ENCODE assay signal across 1 cellular context in the genomic region with DNA sequence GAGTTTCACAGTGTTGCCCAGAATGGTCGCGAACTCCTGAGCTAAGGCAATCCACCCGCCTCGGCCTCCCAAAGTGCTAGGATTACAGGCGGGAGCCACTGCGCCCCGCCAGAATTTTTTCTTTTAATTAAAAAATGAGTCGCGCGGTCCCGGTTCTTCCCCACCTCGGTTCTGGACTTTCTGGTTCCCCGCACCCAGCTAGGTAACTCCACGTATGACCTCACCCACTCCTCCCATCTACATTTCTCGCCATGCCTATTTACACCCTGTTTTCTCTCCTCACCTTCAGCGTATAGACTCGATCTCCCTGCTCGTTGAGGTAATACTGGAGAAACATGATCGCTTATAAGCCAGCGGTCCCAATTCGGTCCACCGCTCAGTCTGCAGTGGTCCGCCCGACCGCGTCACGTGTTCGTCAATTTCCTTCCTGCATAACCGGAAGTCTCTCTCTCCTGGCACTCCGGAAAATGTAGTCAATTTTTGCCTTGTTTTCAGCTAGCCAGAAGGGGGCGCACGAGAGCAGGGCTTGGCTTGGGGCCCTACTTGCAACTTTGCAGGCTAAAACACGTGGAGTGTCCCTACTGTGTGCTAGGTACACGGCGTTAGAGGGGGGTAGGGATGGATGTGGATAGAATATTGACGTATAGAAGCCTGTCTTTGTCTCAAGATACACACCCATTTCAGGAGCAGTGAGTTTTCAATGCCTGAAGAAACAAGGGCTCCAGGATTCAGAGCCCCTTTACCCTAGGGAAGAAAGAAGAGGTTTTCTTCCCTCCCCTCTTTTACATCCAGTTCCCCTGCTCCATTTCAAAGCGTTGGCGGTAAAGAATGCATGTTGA.
TF ChIP-seq lines count a peak whose summit lies in the region.

Gene NOP10 (minus strand): TSS at position 400 of the 839 bp plus-strand sequence. CDS start 63 bp downstream, at position 337.
Gene NUTM1 (plus strand): TSS at position 579 of the 839 bp plus-strand sequence. CDS start 382 bp downstream, outside the sequence.

TF ChIP-seq in HepG2, 621 proteins besides CTCF, POLR2A, EP300 and RAD21 (continued from another document and continues in another):
- TF ChIP-seq NR0B2 (CRISPR knock-in tag; IDR thresholded peaks at IDR 0.05) (peak; percentile 65), CREB1 (IDR thresholded peaks at IDR 0.05) (peak; percentile 85), CREB1 (CRISPR knock-in tag; IDR thresholded peaks at IDR 0.05) (peak; percentile 87), HDAC1 (CRISPR knock-in tag; IDR thresholded peaks at IDR 0.05) (peak; percentile 89), MED1 (CRISPR knock-in tag; IDR thresholded peaks at IDR 0.05) (peak; percentile 79), SRSF4 (IDR thresholded peaks at IDR 0.05; ENCODE audit: low read depth, low read length, poor library complexity, severe bottlenecking) (no peak), ARID2 (CRISPR knock-in tag; IDR thresholded peaks at IDR 0.05; ENCODE audit: borderline replicate concordance) (peak; percentile 34; the same call in 1 of the 2 replicates), ETV6 (CRISPR knock-in tag; conservative IDR thresholded peaks at IDR 0.05) (peak; percentile 95), ZNF407 (CRISPR knock-in tag; IDR thresholded peaks at IDR 0.05; ENCODE audit: not compliant biosample characterization) (peak; percentile 26), ZNF253 (CRISPR knock-in tag; IDR thresholded peaks at IDR 0.05; ENCODE audit: borderline replicate concordance) (no peak), SPEN (CRISPR knock-in tag; IDR thresholded peaks at IDR 0.05; ENCODE audit: low read depth) (peak; percentile 74), MYPOP (CRISPR knock-in tag; IDR thresholded peaks at IDR 0.05) (no peak), CHD2 (IDR thresholded peaks at IDR 0.05; ENCODE audit: low read depth, low read length) (no peak), NR2F6 (IDR thresholded peaks at IDR 0.05) (no peak), NR2F6 (CRISPR knock-in tag; IDR thresholded peaks at IDR 0.05) (peak; percentile 33; the same call in 1 of the 2 replicates), ZFP62 (CRISPR knock-in tag; IDR thresholded peaks at IDR 0.05) (no peak), CBX1 (IDR thresholded peaks at IDR 0.05; ENCODE audit: low read depth) (peak; percentile 79), CBFB (CRISPR knock-in tag; IDR thresholded peaks at IDR 0.05) (no peak; the same call in 1 of the 2 replicates), ZNF746 (CRISPR knock-in tag; IDR thresholded peaks at IDR 0.05) (peak; percentile 53; the same call in 1 of the 2 replicates), CREM (IDR thresholded peaks at IDR 0.05) (peak; percentile 77), CREM (CRISPR knock-in tag; IDR thresholded peaks at IDR 0.05) (no peak), HOXD1 (CRISPR knock-in tag; IDR thresholded peaks at IDR 0.05) (no peak), CENPX (CRISPR knock-in tag; IDR thresholded peaks at IDR 0.05) (no peak), RFX5 (IDR thresholded peaks at IDR 0.05; ENCODE audit: low read depth, low read length) (no peak), TAF1 (CRISPR knock-in tag; IDR thresholded peaks at IDR 0.05) (peak; percentile 79), PPARG (CRISPR knock-in tag; conservative IDR thresholded peaks at IDR 0.05) (no peak), TMF1 (CRISPR knock-in tag; IDR thresholded peaks at IDR 0.05; ENCODE audit: low read depth) (no peak), TCF7L2 (IDR thresholded peaks at IDR 0.05; ENCODE audit: low read depth, low read length) (no peak), RFX1 (IDR thresholded peaks at IDR 0.05) (no peak), ZNF550 (CRISPR knock-in tag; IDR thresholded peaks at IDR 0.05; ENCODE audit: borderline replicate concordance) (no peak), SMARCC2 (IDR thresholded peaks at IDR 0.05) (no peak), GLI4 (CRISPR knock-in tag; IDR thresholded peaks at IDR 0.05; ENCODE audit: borderline replicate concordance) (peak; percentile 70; the same call in 1 of the 2 replicates), PHF21A (CRISPR knock-in tag; IDR thresholded peaks at IDR 0.05) (peak; percentile 76), SP4 (CRISPR knock-in tag; IDR thresholded peaks at IDR 0.05) (peak; percentile 30; the same call in 1 of the 2 replicates), GZF1 (CRISPR knock-in tag; IDR thresholded peaks at IDR 0.05) (no peak), ZNF883 (CRISPR knock-in tag; IDR thresholded peaks at IDR 0.05; ENCODE audit: not compliant biosample characterization) (peak; percentile 50), ZNF816 (CRISPR knock-in tag; IDR thresholded peaks at IDR 0.05; ENCODE audit: borderline replicate concordance) (0 out of 2 replicates have a peak, but pooled peaks have one; percentile 57), ZNF282 (IDR thresholded peaks at IDR 0.05; ENCODE audit: partially characterized antibody) (no peak), ZFX (CRISPR knock-in tag; IDR thresholded peaks at IDR 0.05; ENCODE audit: low read depth) (peak; percentile 77; the same call in 1 of the 2 replicates), BRCA1 (CRISPR knock-in tag; IDR thresholded peaks at IDR 0.05) (peak; percentile 64; the same call in 1 of the 2 replicates), IRX3 (CRISPR knock-in tag; IDR thresholded peaks at IDR 0.05; ENCODE audit: borderline replicate concordance, low read depth) (no peak), THAP7 (CRISPR knock-in tag; IDR thresholded peaks at IDR 0.05) (no peak), NBN (conservative IDR thresholded peaks at IDR 0.05) (no peak), HNF4G (IDR thresholded peaks at IDR 0.05; ENCODE audit: borderline replicate concordance, low read depth, low read length) (no peak), HNF4G (CRISPR knock-in tag; IDR thresholded peaks at IDR 0.05; ENCODE audit: borderline replicate concordance, low read depth) (no peak), KLF13 (CRISPR knock-in tag; IDR thresholded peaks at IDR 0.05) (no peak)
- TF ChIP-seq, protein P1, sequence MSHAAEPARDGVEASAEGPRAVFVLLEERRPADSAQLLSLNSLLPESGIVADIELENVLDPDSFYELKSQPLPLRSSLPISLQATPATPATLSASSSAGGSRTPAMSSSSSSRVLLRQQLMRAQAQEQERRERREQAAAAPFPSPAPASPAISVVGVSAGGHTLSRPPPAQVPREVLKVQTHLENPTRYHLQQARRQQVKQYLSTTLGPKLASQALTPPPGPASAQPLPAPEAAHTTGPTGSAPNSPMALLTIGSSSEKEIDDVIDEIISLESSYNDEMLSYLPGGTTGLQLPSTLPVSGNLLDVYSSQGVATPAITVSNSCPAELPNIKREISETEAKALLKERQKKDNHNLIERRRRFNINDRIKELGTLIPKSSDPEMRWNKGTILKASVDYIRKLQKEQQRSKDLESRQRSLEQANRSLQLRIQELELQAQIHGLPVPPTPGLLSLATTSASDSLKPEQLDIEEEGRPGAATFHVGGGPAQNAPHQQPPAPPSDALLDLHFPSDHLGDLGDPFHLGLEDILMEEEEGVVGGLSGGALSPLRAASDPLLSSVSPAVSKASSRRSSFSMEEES (CRISPR knock-in tag; IDR thresholded peaks at IDR 0.05) = peak; percentile 91
- TF ChIP-seq, protein P2, sequence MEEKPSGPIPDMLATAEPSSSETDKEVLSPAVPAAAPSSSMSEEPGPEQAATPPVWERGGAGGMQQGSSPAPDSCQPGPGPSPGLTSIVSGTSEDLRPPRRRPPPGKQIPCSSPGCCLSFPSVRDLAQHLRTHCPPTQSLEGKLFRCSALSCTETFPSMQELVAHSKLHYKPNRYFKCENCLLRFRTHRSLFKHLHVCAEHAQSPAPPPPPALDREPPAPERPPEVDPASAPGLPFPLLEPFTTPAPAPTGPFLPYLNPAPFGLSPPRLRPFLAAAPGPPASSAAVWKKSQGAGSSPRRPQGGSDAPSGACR (CRISPR knock-in tag; IDR thresholded peaks at IDR 0.05) = no peak
- TF ChIP-seq, protein P3, sequence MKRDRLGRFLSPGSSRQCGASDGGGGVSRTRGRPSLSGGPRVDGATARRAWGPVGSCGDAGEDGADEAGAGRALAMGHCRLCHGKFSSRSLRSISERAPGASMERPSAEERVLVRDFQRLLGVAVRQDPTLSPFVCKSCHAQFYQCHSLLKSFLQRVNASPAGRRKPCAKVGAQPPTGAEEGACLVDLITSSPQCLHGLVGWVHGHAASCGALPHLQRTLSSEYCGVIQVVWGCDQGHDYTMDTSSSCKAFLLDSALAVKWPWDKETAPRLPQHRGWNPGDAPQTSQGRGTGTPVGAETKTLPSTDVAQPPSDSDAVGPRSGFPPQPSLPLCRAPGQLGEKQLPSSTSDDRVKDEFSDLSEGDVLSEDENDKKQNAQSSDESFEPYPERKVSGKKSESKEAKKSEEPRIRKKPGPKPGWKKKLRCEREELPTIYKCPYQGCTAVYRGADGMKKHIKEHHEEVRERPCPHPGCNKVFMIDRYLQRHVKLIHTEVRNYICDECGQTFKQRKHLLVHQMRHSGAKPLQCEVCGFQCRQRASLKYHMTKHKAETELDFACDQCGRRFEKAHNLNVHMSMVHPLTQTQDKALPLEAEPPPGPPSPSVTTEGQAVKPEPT (CRISPR knock-in tag; IDR thresholded peaks at IDR 0.05; ENCODE audit: low read depth) = peak; percentile 95
- TF ChIP-seq, protein P4, sequence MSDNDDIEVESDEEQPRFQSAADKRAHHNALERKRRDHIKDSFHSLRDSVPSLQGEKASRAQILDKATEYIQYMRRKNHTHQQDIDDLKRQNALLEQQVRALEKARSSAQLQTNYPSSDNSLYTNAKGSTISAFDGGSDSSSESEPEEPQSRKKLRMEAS (IDR thresholded peaks at IDR 0.05) = peak; percentile 94
- TF ChIP-seq, protein P5, sequence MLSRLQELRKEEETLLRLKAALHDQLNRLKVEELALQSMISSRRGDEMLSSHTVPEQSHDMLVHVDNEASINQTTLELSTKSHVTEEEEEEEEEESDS (CRISPR knock-in tag; IDR thresholded peaks at IDR 0.05; ENCODE audit: borderline replicate concordance) = no peak
